In genomic region chr9:125233678-125234077, GRCh38 we compare ENCODE assay signal across 7 cellular contexts. TPM values are rescaled to one million over a fixed set of nuclear protein-coding genes. Genes with fewer than 3 reads are reported as not detected.
DNase-seq lines count a peak whose midpoint lies in the region; ATAC-seq and FAIRE-seq lines count a peak whose summit lies in the region.

No MANE protein-coding gene starts in this region.

- DNase-seq in ELR (ENCODE audit: low read depth): peak; percentile 99
- peak; percentile 93 for DNase-seq in RCC 7860 (ENCODE audit: low spot score)
- peak; percentile 96 for DNase-seq in fibroblast of gingiva (ENCODE audit: low read depth)
- DNase-seq in renal cortical epithelial cell (ENCODE audit: low read depth): peak; percentile 97
- no peak for DNase-seq in activated effector memory CD4-positive, alpha-beta T cell treated with anti-CD3 and anti-CD28 coated beads, Interleukin-2, amount 50 U/mL, for 16 hours
- no peak for DNase-seq in NCI-H446 (lab: John Stamatoyannopoulos, UW)

- ATAC-seq in HG03457 (IDR thresholded peaks at IDR 0.05; ENCODE audit: unreplicated experiment): no peak

- FAIRE-seq in RCC 7860 (lab: Jason Lieb, UNC): peak; percentile 96

RNA-seq across cellular contexts. Expression of gene HSPA5, which starts 7.5 kb away (rescaled TPM):
- 123 and 354 TPM in 2 replicates for total RNA-seq in renal cortical epithelial cell

RNA-seq across cellular contexts. Expression of gene GAPVD1, which starts 27.9 kb away (rescaled TPM):
- 32.3 and 50.0 TPM in 2 replicates for total RNA-seq in renal cortical epithelial cell

RNA-seq across cellular contexts. Expression of gene RABEPK, which starts 33.3 kb away (rescaled TPM):
- total RNA-seq in renal cortical epithelial cell: 20.5 and 30.9 TPM in 2 replicates

RNA-seq across cellular contexts. Expression of gene PPP6C, which starts 44.1 kb away (rescaled TPM):
- total RNA-seq in renal cortical epithelial cell: 16.7 and 26.4 TPM in 2 replicates

Comparison
In these comparisons a context has a peak if more than half of its experiments do, and no peak if none do; other contexts are left out.
1. DNase-seq: peak in ELR (single experiment), RCC 7860 (single experiment), fibroblast of gingiva (single experiment) and renal cortical epithelial cell (single experiment); none in activated effector memory CD4-positive, alpha-beta T cell treated with anti-CD3 and anti-CD28 coated beads, Interleukin-2, amount 50 U/mL, for 16 hours (single experiment) and NCI-H446 (0 of 2).